15 cellular contexts compared by ENCODE assay signal in the genomic region with DNA sequence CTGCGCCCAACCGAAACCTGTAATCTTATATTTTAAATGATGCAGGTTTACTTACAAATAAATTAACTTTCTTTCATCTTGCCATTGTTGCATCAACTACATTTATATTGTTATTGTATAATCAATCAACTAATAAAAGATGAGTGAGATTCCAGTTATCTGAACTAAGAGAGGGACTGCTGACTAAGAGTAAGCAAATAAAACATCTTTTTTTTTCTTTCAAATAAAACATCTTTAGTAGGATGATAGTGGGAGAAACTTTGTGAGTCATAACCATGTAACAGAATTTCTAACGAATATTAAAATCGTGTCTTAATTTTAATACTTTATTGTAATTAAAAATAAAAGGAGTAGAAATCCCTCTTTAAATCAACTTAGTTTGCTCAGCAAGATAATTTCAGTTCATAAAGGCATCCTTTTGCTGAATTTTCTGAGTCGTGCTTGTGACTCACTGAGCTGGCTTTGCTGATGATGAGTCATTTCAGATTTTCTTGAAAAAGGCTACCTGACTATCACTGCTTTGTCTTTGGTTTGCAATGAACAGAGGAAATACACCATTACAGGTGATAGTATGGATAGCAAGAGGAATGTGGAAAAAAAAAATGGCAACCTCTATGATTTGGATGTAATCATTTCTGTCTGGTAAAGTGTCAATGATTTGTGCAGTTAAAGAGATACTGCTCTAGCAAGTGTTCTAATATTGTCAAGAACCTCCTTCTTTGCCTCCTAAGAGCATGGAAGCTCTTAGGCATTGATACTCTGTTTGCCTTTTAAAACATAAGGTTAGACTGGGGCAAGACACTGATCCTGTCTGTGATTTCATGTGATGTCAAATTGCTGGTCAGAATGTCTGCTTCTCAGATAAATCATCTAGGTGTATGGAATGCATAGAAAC.
DNase-seq lines count a peak whose midpoint lies in the region; TF ChIP-seq lines count a peak whose summit lies in the region.
"Had no signal": no experiment of that assay in that cellular context is flagged by ENCODE, and none has a peak within 500 bp of the region (broad histone marks: within the 10 kb centered on the region; RNA-seq: fewer than 3 reads in every experiment).

No MANE protein-coding gene starts in this region.

- no peaks in the 10 kb centered on the region; the same call in 1 of the 2 replicates for H3K4me1 ChIP-seq in PC-9 (replicated peaks; ENCODE audit: insufficient read depth)
- H3K4me1 ChIP-seq: esophagus muscularis mucosa had no signal

- H3K27ac ChIP-seq in PC-9, result no peak overlapping the region
- H3K27ac ChIP-seq in epithelial cell of prostate, result no peak overlapping the region
- H3K27ac ChIP-seq: esophagus muscularis mucosa had no signal

- no peak overlapping the region for H3K4me3 ChIP-seq in PC-9
- H3K4me3 ChIP-seq: esophagus muscularis mucosa had no signal

- in situ Hi-C loops in G401 (cut with HindIII; ENCODE audit: low sequenced_read_pairs), result no loop called here

- H3K9me3 ChIP-seq in PC-9 (ENCODE audit: insufficient read depth, low read depth), result no peaks in the 10 kb centered on the region
- H3K9me3 ChIP-seq: esophagus muscularis mucosa had no signal

- no peaks in the 10 kb centered on the region for H3K36me3 ChIP-seq in PC-9 (ENCODE audit: low read depth)
- H3K36me3 ChIP-seq: esophagus muscularis mucosa had no signal

- H3K27me3 ChIP-seq in PC-9 (ENCODE audit: insufficient read depth, low read depth), result no peaks in the 10 kb centered on the region
- H3K27me3 ChIP-seq: esophagus muscularis mucosa had no signal

- intact Hi-C loops in PC-9 (cut with micrococcal nuclease; ENCODE audit: unreplicated experiment), result no loop called here

- H3F3A ChIP-seq in PC-9 (ENCODE audit: insufficient read depth, low read depth), result no peaks in the 10 kb centered on the region

- no peaks in the 10 kb centered on the region for H3K79me2 ChIP-seq in PC-9 (ENCODE audit: low read depth)

- H3K4me2 ChIP-seq in PC-9, result no peak overlapping the region

- POLR2A ChIA-PET in PC-9 (lab: Charles Lee; ENCODE audit: unreplicated experiment), result no interaction called here

- no peaks in the 10 kb centered on the region for H4K20me1 ChIP-seq in PC-9 (ENCODE audit: insufficient read depth)

- H2AFZ ChIP-seq in PC-9, result no peak overlapping the region

- DNase-seq in H4 (ENCODE audit: low spot score) (peak; percentile 4), PC-9 (peak; percentile 5 to 45), epithelial cell of prostate (ENCODE audit: low read depth, low spot score) (peak; percentile 10), pons (ENCODE audit: low spot score) (peak; percentile 18), G401 (ENCODE audit: low spot score) (no peak), SHP77 (lab: John Stamatoyannopoulos, UW) (no peak), cerebellar cortex (ENCODE audit: low spot score) (no peak), NCI-H748 treated with DMSO at 0.1 percent for 48 hours (lab: John Stamatoyannopoulos, UW) (no peak)
- DNase-seq: CD8-positive, alpha-beta memory T cell; KBM-7; midbrain; NCI-H1694; NCI-H524; stimulated activated CD4-positive, alpha-beta T cell treated with anti-CD3 and anti-CD28 coated beads, Interleukin-15, amount 100 ng/mL, for 24 hours had no signal

- H3K9me2 ChIP-seq in PC-9 (ENCODE audit: insufficient read depth), result no peaks in the 10 kb centered on the region

- CTCF ChIA-PET in PC-9 (lab: Charles Lee), result no interaction called here

- no TSS peak for BruUV-seq in PC-9 (replicated peaks; lab: Mats Ljungman, UMichigan)

- TF ChIP-seq CTCF in PC-9 (conservative IDR thresholded peaks at IDR 0.05), result no peak

Comparison
In these comparisons a context has a peak if more than half of its experiments do, and no peak if none do; other contexts are left out.
1. DNase-seq: peak in H4 (single experiment), PC-9 (2 of 2), epithelial cell of prostate (single experiment) and pons (single experiment); none in G401 (single experiment), SHP77 (0 of 2), cerebellar cortex (single experiment) and NCI-H748 treated with DMSO at 0.1 percent for 48 hours (single experiment).